8 cellular contexts compared by ENCODE assay signal in genomic region chr1:27367160-27367650, GRCh38.
DNase-seq lines count a peak whose midpoint lies in the region; ATAC-seq and TF ChIP-seq lines count a peak whose summit lies in the region.

No MANE protein-coding gene starts in this region.

- H3K27me3 ChIP-seq in OCI-LY3 (ENCODE audit: low read depth, low read length), result no peaks in the 10 kb centered on the region

- no peaks in the 10 kb centered on the region for H3K27me3 Mint-ChIP-seq in effector memory CD8-positive, alpha-beta T cell
- H3K27me3 Mint-ChIP-seq in nephron (ENCODE audit: low read depth), result peaks cover 4% of the 10 kb centered on the region

- no peaks in the 10 kb centered on the region for H3K79me2 ChIP-seq in OCI-LY3 (ENCODE audit: low read length)

- H3K9ac ChIP-seq in OCI-LY3 (ENCODE audit: low read length), result peak overlapping the region; percentile 52; the same call in 1 of the 2 replicates

- peaks cover 8% of the 10 kb centered on the region for H3K36me3 Mint-ChIP-seq in effector memory CD8-positive, alpha-beta T cell (ENCODE audit: insufficient read depth)
- H3K36me3 Mint-ChIP-seq in nephron (ENCODE audit: low read depth), result no peaks in the 10 kb centered on the region

- peaks cover 24% of the 10 kb centered on the region for H3K4me1 ChIP-seq in OCI-LY3 (ENCODE audit: low read length)

- peak overlapping the region in 1 of 2 donors; percentile 51 for H3K27ac Mint-ChIP-seq in effector memory CD8-positive, alpha-beta T cell
- peak overlapping the region; percentile 70 to 85 (median 83) for H3K27ac Mint-ChIP-seq in nephron

- H3K4me1 Mint-ChIP-seq in effector memory CD8-positive, alpha-beta T cell (ENCODE audit: low read depth in 2 of 2), result peaks cover 13 to 29% of the 10 kb centered on the region in 2 donors
- H3K4me1 Mint-ChIP-seq in nephron, result peaks cover 23% of the 10 kb centered on the region

- H2AFZ ChIP-seq in OCI-LY3 (ENCODE audit: low read depth, low read length), result peak overlapping the region; percentile 88

- H3K4me3 Mint-ChIP-seq in effector memory CD8-positive, alpha-beta T cell, result peak overlapping the region; percentile 66 to 80
- peak overlapping the region; percentile 83 to 86 (median 85) for H3K4me3 Mint-ChIP-seq in nephron

- H3K9me3 ChIP-seq in OCI-LY3 (ENCODE audit: insufficient read depth, low read length), result no peaks in the 10 kb centered on the region

- H3K36me3 ChIP-seq in OCI-LY3 (replicated peaks; ENCODE audit: low read depth, low read length), result no peaks in the 10 kb centered on the region

- H3K9me3 Mint-ChIP-seq in effector memory CD8-positive, alpha-beta T cell, result no peaks in the 10 kb centered on the region
- no peaks in the 10 kb centered on the region for H3K9me3 Mint-ChIP-seq in nephron

- ATAC-seq in effector memory CD8-positive, alpha-beta T cell (replicated peaks), result no peak
- ATAC-seq in HG02610 (IDR thresholded peaks at IDR 0.05; ENCODE audit: unreplicated experiment) (no peak), GM18519 (IDR thresholded peaks at IDR 0.05; ENCODE audit: low FRiP score, unreplicated experiment) (no peak)

- H3K4me2 ChIP-seq in OCI-LY3 (ENCODE audit: low read length), result peak overlapping the region; percentile 96

- no peak for TF ChIP-seq CTCF in AG10803 (conservative IDR thresholded peaks at IDR 0.05; ENCODE audit: low read length)
- no peak for TF ChIP-seq CTCF in OCI-LY3 (IDR thresholded peaks at IDR 0.05; ENCODE audit: low read depth, low read length)
- TF ChIP-seq CTCF in nephron (IDR thresholded peaks at IDR 0.05; ENCODE audit: unreplicated experiment in 3 of 3), result no peak

- H3K4me3 ChIP-seq in AG10803 (ENCODE audit: low read length), result peak overlapping the region; percentile 65
- peak overlapping the region; percentile 96 for H3K4me3 ChIP-seq in OCI-LY3 (ENCODE audit: low read length)

- DNase-seq in AG10803 (ENCODE audit: low read depth), result no peak
- DNase-seq in effector memory CD8-positive, alpha-beta T cell, result no peak
- no peak for DNase-seq in NOMO-1 (lab: John Stamatoyannopoulos, UW; ENCODE audit: unreplicated experiment in 2 of 2)
- DNase-seq in hepatic stellate cell (ENCODE audit: low spot score), result no peak

- H3K27ac ChIP-seq in OCI-LY3 (ENCODE audit: low read length), result no peak overlapping the region

- H4K20me1 ChIP-seq in OCI-LY3 (ENCODE audit: insufficient read depth, low read length), result no peaks in the 10 kb centered on the region
